In the genomic region with DNA sequence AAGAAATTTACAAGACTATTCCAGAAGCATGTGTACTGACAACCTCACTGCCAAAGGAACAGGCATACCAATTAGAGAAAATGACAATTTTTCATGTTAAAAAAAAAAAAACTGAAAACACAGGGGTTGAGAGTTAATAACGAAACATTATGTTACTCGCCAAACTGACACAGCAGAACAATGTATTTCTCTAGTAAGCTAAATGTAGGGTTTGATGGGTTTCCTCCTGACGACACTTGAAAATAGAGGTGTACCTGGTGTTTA, we compare ENCODE assay signal across 1 cellular context.
TF ChIP-seq lines count a peak whose summit lies in the region.

No MANE protein-coding gene starts in this region.

TF ChIP-seq in endothelial cell of umbilical vein, 7 proteins besides CTCF, POLR2A, EP300 and RAD21:
- TF ChIP-seq, protein P1, sequence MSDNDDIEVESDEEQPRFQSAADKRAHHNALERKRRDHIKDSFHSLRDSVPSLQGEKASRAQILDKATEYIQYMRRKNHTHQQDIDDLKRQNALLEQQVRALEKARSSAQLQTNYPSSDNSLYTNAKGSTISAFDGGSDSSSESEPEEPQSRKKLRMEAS (IDR thresholded peaks at IDR 0.05; ENCODE audit: insufficient read depth, insufficient read length): no peak
- TF ChIP-seq EZH2 (IDR thresholded peaks at IDR 0.05; ENCODE audit: borderline replicate concordance, low read depth, low read length, severe bottlenecking): no peak
- TF ChIP-seq MYC (IDR thresholded peaks at IDR 0.05; ENCODE audit: low read depth, low read length): no peak
- TF ChIP-seq GATA2 (IDR thresholded peaks at IDR 0.05; ENCODE audit: insufficient read depth, insufficient read length, low read depth, low read length): no peak
- TF ChIP-seq POLR2AphosphoS5 (IDR thresholded peaks at IDR 0.05; ENCODE audit: insufficient read depth, low read depth, low read length): no peak
